In genomic region chr1:37556712-37557196, GRCh38 we compare ENCODE assay signal across 10 cellular contexts. TPM values are rescaled to one million over a fixed set of nuclear protein-coding genes. Genes with fewer than 3 reads are reported as not detected.
A peak's percentile ranks its signal among the peaks of the same experiment; 100 is the strongest.
DNase-seq lines count a peak whose midpoint lies in the region; ATAC-seq, FAIRE-seq and TF ChIP-seq lines count a peak whose summit lies in the region.
"Had no signal": no experiment of that assay in that cellular context is flagged by ENCODE, and none has a peak within 500 bp of the region (broad histone marks: within the 10 kb centered on the region; RNA-seq: fewer than 3 reads in every experiment).

TSS of gene DNALI1 (plus strand) at chr1:37556940. CDS start at chr1:37556995, 55 bp downstream.

- DNase-seq in Caco-2 (peak; percentile 34 to 37), T1000 (lab: John Stamatoyannopoulos, UW) (peak; percentile 95), lung microvascular endothelial cell (ENCODE audit: low read depth in 2 of 2) (peak; percentile 91 to 94), thoracic aorta (ENCODE audit: low spot score) (peak; percentile 49), H54 (ENCODE audit: insufficient read length, low spot score) (no peak)

- H3K27ac ChIP-seq in esophagus (ENCODE audit: low read depth in 2 of 2, low read length in 1 of 2) (peak within 1 kb of the TSS; percentile 22 to 32), thoracic aorta (peak within 1 kb of the TSS; percentile 46 to 70)
- H3K27ac ChIP-seq: HL-60, neutrophil had no signal

- no peaks in the 10 kb centered on the region for H3K9me3 Mint-ChIP-seq in Caco-2 (ENCODE audit: unreplicated experiment)

- H3K27me3 Mint-ChIP-seq in Caco-2 (ENCODE audit: insufficient read depth, unreplicated experiment): no peaks in the 10 kb centered on the region

- TF ChIP-seq CTCF in Caco-2 (IDR thresholded peaks at IDR 0.05; ENCODE audit: insufficient read depth in 1 of 2, low read depth in 1 of 2, low read length in 1 of 2, severe bottlenecking in 1 of 2, unreplicated experiment in 1 of 2) (no peak), thoracic aorta (IDR thresholded peaks at IDR 0.05) (no peak)

- H3K36me3 ChIP-seq in Caco-2 (ENCODE audit: control insufficient read depth, insufficient read depth, low read length) (no peaks in the 10 kb centered on the region), esophagus (ENCODE audit: control insufficient read depth in 2 of 2, insufficient read depth in 2 of 2, low read length in 1 of 2) (no peaks in the 10 kb centered on the region), thoracic aorta (peaks cover 3% of the 10 kb centered on the region)

- H3K9me3 ChIP-seq in Caco-2 (no peaks in the 10 kb centered on the region), esophagus (ENCODE audit: control insufficient read depth in 2 of 2, insufficient read depth in 1 of 2, low read depth in 1 of 2, low read length in 1 of 2) (no peaks in the 10 kb centered on the region), thoracic aorta (no peaks in the 10 kb centered on the region)
- H3K9me3 ChIP-seq: neutrophil had no signal

- TF ChIP-seq RAD21 in Ishikawa (IDR thresholded peaks at IDR 0.05; ENCODE audit: low read depth): no peak

- POLR2A ChIA-PET in Caco-2 (lab: Charles Lee): no interaction called here

- no peak for TF ChIP-seq EP300 in Ishikawa (IDR thresholded peaks at IDR 0.05; ENCODE audit: borderline replicate concordance)

- no peak within 1 kb of the TSS for H3K4me3 Mint-ChIP-seq in Caco-2 (ENCODE audit: unreplicated experiment)

- BruUV-seq in Caco-2 (replicated peaks; lab: Mats Ljungman, UMichigan): no TSS peak

- CTCF ChIA-PET in Caco-2 (lab: Charles Lee): no interaction called here

- TF ChIP-seq POLR2A in H54 (IDR thresholded peaks at IDR 0.05; ENCODE audit: low read depth, low read length): no peak

- H3K27me3 ChIP-seq in Caco-2 (replicated peaks; ENCODE audit: control insufficient read depth, insufficient read depth, low read length) (no peaks in the 10 kb centered on the region), esophagus (ENCODE audit: control insufficient read depth in 1 of 2, insufficient read depth in 2 of 2, low read length in 2 of 2) (no peaks in the 10 kb centered on the region), thoracic aorta (replicated peaks; ENCODE audit: insufficient read depth) (no peaks in the 10 kb centered on the region)

- intact Hi-C loops in Caco-2 (cut with micrococcal nuclease; ENCODE audit: unreplicated experiment): no loop called here

- peak; percentile 51 for ATAC-seq in thoracic aorta (ENCODE audit: insufficient number of reproducible peaks, low FRiP score, low read depth)
- ATAC-seq in HG03457 (IDR thresholded peaks at IDR 0.05; ENCODE audit: unreplicated experiment): no peak

- H3K4me1 ChIP-seq in Caco-2 (peaks cover 13% of the 10 kb centered on the region), esophagus (ENCODE audit: control insufficient read depth in 2 of 2, insufficient read depth in 2 of 2, low read length in 1 of 2) (peaks cover 0 to 12% of the 10 kb centered on the region in 2 donors), thoracic aorta (ENCODE audit: control insufficient read depth in 1 of 2, low read depth in 2 of 2) (peaks cover 9 to 31% of the 10 kb centered on the region in 2 donors)

- H3K4me1 Mint-ChIP-seq in Caco-2 (ENCODE audit: low read depth, unreplicated experiment): peaks cover 16% of the 10 kb centered on the region

- 15% methylated on average over 31 of the region's 31 CpGs for WGBS in esophagus, 2 donors

- FAIRE-seq in H54 (lab: Jason Lieb, UNC): no peak

- H3K4me3 ChIP-seq in Caco-2 (ENCODE audit: low read depth, low read length): no peak within 1 kb of the TSS
- H3K4me3 ChIP-seq in esophagus (ENCODE audit: low read depth in 1 of 2, low read length in 2 of 2): peak within 1 kb of the TSS in 1 of 2 donors; percentile 28
- H3K4me3 ChIP-seq in thoracic aorta: peak within 1 kb of the TSS; percentile 65

- no peak within 1 kb of the TSS for H3K27ac Mint-ChIP-seq in Caco-2 (ENCODE audit: unreplicated experiment)

- H3K36me3 Mint-ChIP-seq in Caco-2 (ENCODE audit: insufficient read depth, unreplicated experiment): peaks cover 18% of the 10 kb centered on the region

TF ChIP-seq in Ishikawa, 13 proteins besides CTCF, POLR2A, EP300 and RAD21:
- no peak for TF ChIP-seq TCF12 (IDR thresholded peaks at IDR 0.05; ENCODE audit: low read depth)
- peak; percentile 72; the same call in 1 of the 2 replicates for TF ChIP-seq YY1 (IDR thresholded peaks at IDR 0.05; ENCODE audit: low read depth)
- TF ChIP-seq EGR1 (IDR thresholded peaks at IDR 0.05): peak; percentile 99
- TF ChIP-seq, protein P1, sequence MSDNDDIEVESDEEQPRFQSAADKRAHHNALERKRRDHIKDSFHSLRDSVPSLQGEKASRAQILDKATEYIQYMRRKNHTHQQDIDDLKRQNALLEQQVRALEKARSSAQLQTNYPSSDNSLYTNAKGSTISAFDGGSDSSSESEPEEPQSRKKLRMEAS (IDR thresholded peaks at IDR 0.05): peak; percentile 31; the same call in 1 of the 2 replicates
- no peak for TF ChIP-seq FOXM1 (IDR thresholded peaks at IDR 0.05; ENCODE audit: borderline replicate concordance, low read depth)

RNA-seq across cellular contexts. Expression of gene DNALI1, which starts in this region (rescaled TPM):
- total RNA-seq in Caco-2 (2022) (0.21 and 0.27 TPM in 2 replicates), lung microvascular endothelial cell (0.20 and 0.22 TPM in 2 replicates), thoracic aorta (1 to 10 TPM; 2.6 to 6.5 TPM)
- 1 to 10 TPM; 1.1 to 1.3 TPM for polyA plus RNA-seq in esophagus

Comparison
In these comparisons a context has a peak if more than half of its experiments do, and no peak if none do; other contexts are left out.
1. Peak in DNase-seq in Caco-2; RNA of the gene not detected or under 1 TPM.
2. Peak in DNase-seq in lung microvascular endothelial cell; RNA of the gene not detected or under 1 TPM.